9 cellular contexts compared by ENCODE assay signal in the genomic region with DNA sequence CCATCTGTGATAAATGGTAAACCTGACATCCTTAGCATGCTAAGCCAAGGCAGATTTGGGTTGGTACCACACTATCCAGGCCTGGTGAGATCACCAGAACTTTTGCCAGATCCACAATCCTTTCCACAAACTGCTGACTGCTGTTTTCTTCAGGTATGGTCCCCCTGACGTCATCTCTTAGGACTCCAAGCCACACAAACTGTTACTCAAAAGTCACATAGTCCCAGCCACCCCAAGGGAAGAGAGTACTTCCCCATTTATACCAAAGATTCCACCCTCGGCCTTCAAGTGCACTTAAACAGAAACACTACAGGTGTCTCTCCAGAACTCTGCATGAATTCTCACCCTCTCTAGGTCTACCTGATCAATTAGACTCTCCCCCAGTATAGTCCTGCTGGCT. TPM values are rescaled to one million over a fixed set of nuclear protein-coding genes. Genes with fewer than 3 reads are reported as not detected.
DNase-seq lines count a peak whose midpoint lies in the region; ATAC-seq and TF ChIP-seq lines count a peak whose summit lies in the region.
"Had no signal": no experiment of that assay in that cellular context is flagged by ENCODE, and none has a peak within 500 bp of the region (broad histone marks: within the 10 kb centered on the region; RNA-seq: fewer than 3 reads in every experiment).

No MANE protein-coding gene starts in this region.

- TF ChIP-seq CTCF in NB4 (IDR thresholded peaks at IDR 0.05; ENCODE audit: low read depth, low read length) (no peak), mucosa of descending colon (IDR thresholded peaks at IDR 0.05) (no peak), MCF 10A (IDR thresholded peaks at IDR 0.05; ENCODE audit: unreplicated experiment) (no peak)

- H3K9me3 Mint-ChIP-seq in MCF 10A (ENCODE audit: unreplicated experiment) = peaks cover 9% of the 10 kb centered on the region

- no peaks in the 10 kb centered on the region for H3K27me3 Mint-ChIP-seq in MCF 10A (ENCODE audit: insufficient read depth, unreplicated experiment)
- H3K27me3 Mint-ChIP-seq: natural killer cell treated with Interleukin-12 subunit alpha and Interleukin-12 subunit beta and Interleukin-15 and Interleukin-18, amount 100 ng/mL, for 72 hours had no signal

- intact Hi-C loops in mucosa of descending colon (cut with DNase I, micrococcal nuclease) (no loop called here), MCF 10A (cut with micrococcal nuclease) (no loop called here)

- DNase-seq in NB4 (ENCODE audit: low read depth) (peak; percentile 44), mucosa of descending colon (no peak), NCI-H2171 treated with DMSO at 0.1 percent for 48 hours (lab: John Stamatoyannopoulos, UW) (no peak), MCF 10A (ENCODE audit: unreplicated experiment) (no peak), hepatic stellate cell (ENCODE audit: low spot score) (no peak)
- DNase-seq: aorta had no signal

- ATAC-seq in GM18858 (IDR thresholded peaks at IDR 0.05; ENCODE audit: unreplicated experiment) (peak; percentile 28), GM21825 (IDR thresholded peaks at IDR 0.05; ENCODE audit: unreplicated experiment) (peak; percentile 54), mucosa of descending colon (peak; percentile 18)

- no peaks in the 10 kb centered on the region for H3K9me3 ChIP-seq in mucosa of descending colon

- no peak overlapping the region for H3K27ac Mint-ChIP-seq in MCF 10A (ENCODE audit: low read depth, unreplicated experiment)

- H3K4me3 Mint-ChIP-seq in MCF 10A (ENCODE audit: unreplicated experiment) = no peak overlapping the region

- peaks cover 19% of the 10 kb centered on the region for H3K4me1 Mint-ChIP-seq in MCF 10A (ENCODE audit: insufficient read depth, unreplicated experiment)

- BruUV-seq in MCF 10A (replicated peaks; lab: Mats Ljungman, UMichigan) = no TSS peak

- no peaks in the 10 kb centered on the region for H3K36me3 ChIP-seq in mucosa of descending colon (ENCODE audit: low read depth)

- H3K36me3 Mint-ChIP-seq in MCF 10A (ENCODE audit: insufficient read depth, unreplicated experiment) = peaks cover 15% of the 10 kb centered on the region
- H3K36me3 Mint-ChIP-seq: natural killer cell treated with Interleukin-12 subunit alpha and Interleukin-12 subunit beta and Interleukin-15 and Interleukin-18, amount 100 ng/mL, for 72 hours had no signal

- H3K4me3 ChIP-seq in NB4 (ENCODE audit: low read depth, low read length) = no peak overlapping the region
- H3K4me3 ChIP-seq in mucosa of descending colon = no peak overlapping the region

- TF ChIP-seq POLR2A in NB4 (IDR thresholded peaks at IDR 0.05; ENCODE audit: extremely low read depth, insufficient read length) = no peak

- CTCF ChIA-PET in MCF 10A (lab: Yijun Ruan, JAX) = interaction anchor here (0.6 to 1.4 kb wide), 3 partner anchors 8 to 195 kb away, joined by 4 to 5 read pairs (median 4); no protein-coding TSS in a partner anchor

- POLR2A ChIA-PET in MCF 10A (lab: Yijun Ruan, JAX) = interaction anchor here (0.6 kb wide), 1 partner anchor 9 kb away, joined by 3 read pairs; no protein-coding TSS in a partner anchor

- H3K4me1 ChIP-seq in mucosa of descending colon (ENCODE audit: low read depth) = peaks cover 4% of the 10 kb centered on the region

RNA-seq across cellular contexts. Expression of a gene that starts 34.7 kb away (rescaled TPM):
- total RNA-seq in mucosa of descending colon (10 to 100 TPM; 33.5 to 65.1 (median 42.7) TPM), MCF 10A (2022) (23.4 and 28.6 TPM in 2 replicates)
